Comparison of ENCODE assay signal across 8 cellular contexts in the genomic region with DNA sequence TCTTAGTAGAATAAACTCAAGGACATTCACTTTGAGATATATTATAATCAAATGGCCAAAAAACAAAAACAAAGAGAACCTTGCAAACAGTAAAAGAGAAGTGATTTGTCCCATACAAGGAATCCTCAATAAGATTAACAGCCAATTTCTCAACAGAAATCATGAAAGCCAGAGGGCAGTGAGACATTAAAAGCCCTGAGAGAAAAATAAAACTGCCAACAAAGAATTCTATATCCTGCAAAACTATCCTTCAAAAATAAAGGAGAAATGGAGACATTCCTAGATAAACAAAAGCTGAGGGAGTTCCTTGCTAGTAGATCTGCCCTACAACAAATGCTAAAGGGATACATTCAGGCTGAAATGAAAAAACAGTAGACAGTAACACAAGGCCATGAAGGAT.
"Had no signal": no experiment of that assay in that cellular context is flagged by ENCODE, and none has a peak within 500 bp of the region (broad histone marks: within the 10 kb centered on the region; RNA-seq: fewer than 3 reads in every experiment).

No MANE protein-coding gene starts in this region.

- DNase-seq: GDM1, GF-D8 had no signal

- FAIRE-seq: G401.6, GM12878, GM12891, GM12892, GM18507, GM19239 had no signal

- H3K4me3 ChIP-seq: GM12878 had no signal

- ATAC-seq: GM12878 had no signal
